9 cellular contexts compared by ENCODE assay signal in the genomic region with DNA sequence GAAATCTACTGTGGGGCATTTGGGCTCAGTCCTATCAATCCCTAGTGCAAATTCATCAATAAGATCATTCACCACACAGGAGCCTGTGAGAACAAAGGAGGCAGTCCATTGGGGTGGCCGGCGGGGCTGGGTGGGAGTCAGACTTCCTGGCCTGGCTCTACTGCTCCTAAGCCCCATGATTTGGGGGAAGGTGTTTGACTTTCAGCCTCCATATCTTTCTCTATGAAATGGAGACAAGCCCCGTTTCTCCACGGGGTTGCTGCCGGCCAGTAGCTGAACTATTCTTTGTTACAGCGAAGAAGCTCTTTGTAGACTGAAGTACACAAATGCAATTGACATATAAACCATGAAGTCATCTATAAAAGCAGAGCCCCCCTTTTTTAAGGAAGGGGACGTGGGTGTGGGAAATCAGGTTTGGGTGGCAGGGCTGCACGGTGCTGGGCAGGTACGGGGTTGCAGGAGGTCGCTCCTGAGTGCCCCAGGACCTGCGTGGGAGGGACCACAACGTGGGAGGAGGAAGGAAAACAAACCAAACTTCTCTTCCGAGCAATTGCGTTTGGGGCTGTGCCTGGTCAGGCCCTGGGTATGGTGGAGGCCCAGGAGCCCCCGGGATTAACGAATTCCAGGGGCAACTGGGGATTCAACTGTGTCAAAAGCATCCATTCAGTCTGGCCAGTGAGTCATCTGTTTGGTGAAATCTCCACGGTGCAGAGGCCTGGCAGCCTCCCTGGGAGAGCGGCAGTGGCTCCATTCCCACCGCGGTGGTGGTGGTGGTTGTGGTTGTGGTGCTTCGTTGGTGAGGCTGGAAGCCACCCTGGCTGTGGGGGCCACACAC. TPM values are rescaled to one million over a fixed set of nuclear protein-coding genes. Genes with fewer than 3 reads are reported as not detected.
DNase-seq lines count a peak whose midpoint lies in the region; ATAC-seq and TF ChIP-seq lines count a peak whose summit lies in the region.
"Had no signal": no experiment of that assay in that cellular context is flagged by ENCODE, and none has a peak within 500 bp of the region (broad histone marks: within the 10 kb centered on the region; RNA-seq: fewer than 3 reads in every experiment).

No MANE protein-coding gene starts in this region.

- H3K4me3 Mint-ChIP-seq in immature natural killer cell = peak overlapping the region; percentile 26 to 80 (median 64)
- H3K4me3 Mint-ChIP-seq in stimulated activated naive B cell treated with anti-CD40 and anti-IgM and Interleukin-4, amounts not matched to agents 10 μg/mL and 1 μg/mL and 100 μg/mL, for 72 hours = peak overlapping the region; percentile 39 to 70

- H3K9me2 ChIP-seq in Loucy (replicated peaks; ENCODE audit: low read depth, low read length) = no peaks in the 10 kb centered on the region

- H4K20me1 ChIP-seq in Loucy (ENCODE audit: insufficient read depth, low read length, poor library complexity, severe bottlenecking) = no peaks in the 10 kb centered on the region

- H2AFZ ChIP-seq in Loucy (ENCODE audit: low read length) = peak overlapping the region; percentile 36; the same call in 1 of the 2 replicates

- peak overlapping the region; percentile 47 for H3K4me3 ChIP-seq in Loucy (ENCODE audit: low read length, poor library complexity, severe bottlenecking)
- H3K4me3 ChIP-seq: thyroid gland had no signal

- H3F3A ChIP-seq in Loucy (ENCODE audit: low read depth) = no peaks in the 10 kb centered on the region

- no peak for ATAC-seq in stimulated activated naive B cell treated with anti-CD40 and anti-IgM and Interleukin-4, amounts not matched to agents 10 μg/mL and 1 μg/mL and 100 μg/mL, for 72 hours (replicated peaks)

- H3K27me3 ChIP-seq in Loucy (ENCODE audit: insufficient read depth, low read length, poor library complexity, severe bottlenecking) = no peaks in the 10 kb centered on the region
- H3K27me3 ChIP-seq: thyroid gland had no signal

- H3K9me3 ChIP-seq in Loucy (ENCODE audit: insufficient read depth, low read depth, low read length) = no peaks in the 10 kb centered on the region
- H3K9me3 ChIP-seq: thyroid gland had no signal

- H3K4me1 Mint-ChIP-seq in immature natural killer cell = peaks cover 23 to 30% of the 10 kb centered on the region in 2 donors
- peaks cover 22 to 23% of the 10 kb centered on the region in 2 donors for H3K4me1 Mint-ChIP-seq in stimulated activated naive B cell treated with anti-CD40 and anti-IgM and Interleukin-4, amounts not matched to agents 10 μg/mL and 1 μg/mL and 100 μg/mL, for 72 hours

- H3K27ac Mint-ChIP-seq in immature natural killer cell = peak overlapping the region in 4 of 6 donors; percentile 29 to 72 (median 44)
- peak overlapping the region; percentile 79 for H3K27ac Mint-ChIP-seq in stimulated activated naive B cell treated with anti-CD40 and anti-IgM and Interleukin-4, amounts not matched to agents 10 μg/mL and 1 μg/mL and 100 μg/mL, for 72 hours

- TF ChIP-seq CTCF in Loucy (conservative IDR thresholded peaks at IDR 0.05; ENCODE audit: low read length) = no peak

- peak overlapping the region; percentile 71 for H3K4me2 ChIP-seq in Loucy (ENCODE audit: low read depth, low read length, poor library complexity, severe bottlenecking)

- no peaks in the 10 kb centered on the region for H3K36me3 ChIP-seq in Loucy (ENCODE audit: insufficient read depth, low read length)
- H3K36me3 ChIP-seq: thyroid gland had no signal

- H3K9ac ChIP-seq in Loucy (ENCODE audit: low read depth, low read length, poor library complexity, severe bottlenecking) = peak overlapping the region; percentile 76

- H3K79me2 ChIP-seq in Loucy (ENCODE audit: insufficient read depth, low read length) = no peaks in the 10 kb centered on the region

- no peaks in the 10 kb centered on the region for H3K9me3 Mint-ChIP-seq in immature natural killer cell
- peaks cover 0 to 2% of the 10 kb centered on the region in 2 donors for H3K9me3 Mint-ChIP-seq in stimulated activated naive B cell treated with anti-CD40 and anti-IgM and Interleukin-4, amounts not matched to agents 10 μg/mL and 1 μg/mL and 100 μg/mL, for 72 hours

- peaks cover 2 to 4% (median 3%) of the 10 kb centered on the region in 3 donors for H3K27me3 Mint-ChIP-seq in immature natural killer cell (ENCODE audit: low read depth in 3 of 3)
- no peaks in the 10 kb centered on the region for H3K27me3 Mint-ChIP-seq in stimulated activated naive B cell treated with anti-CD40 and anti-IgM and Interleukin-4, amounts not matched to agents 10 μg/mL and 1 μg/mL and 100 μg/mL, for 72 hours

- no peaks in the 10 kb centered on the region for H3K36me3 Mint-ChIP-seq in immature natural killer cell
- no peaks in the 10 kb centered on the region for H3K36me3 Mint-ChIP-seq in stimulated activated naive B cell treated with anti-CD40 and anti-IgM and Interleukin-4, amounts not matched to agents 10 μg/mL and 1 μg/mL and 100 μg/mL, for 72 hours

- DNase-seq in activated T-helper 1 cell treated with Interleukin-2 at 50 U/mL for 16 hours (ENCODE audit: low read depth) (peak; percentile 29), immature natural killer cell (peak in 2 of 3 donors; percentile 29 to 30), HT-29 (ENCODE audit: low spot score) (no peak), NCI-H2196 (lab: John Stamatoyannopoulos, UW; ENCODE audit: unreplicated experiment) (no peak), NCI-H446 (lab: John Stamatoyannopoulos, UW) (no peak)
- no peak for DNase-seq in stimulated activated naive B cell treated with anti-CD40 and anti-IgM and Interleukin-4, amounts not matched to agents 10 μg/mL and 1 μg/mL and 100 μg/mL, for 72 hours
- no peak for DNase-seq in effector CD8-positive, alpha-beta T cell (lab: John Stamatoyannopoulos, UW)

- peaks cover 27% of the 10 kb centered on the region for H3K4me1 ChIP-seq in Loucy (ENCODE audit: insufficient read depth, low read length, poor library complexity, severe bottlenecking)

RNA-seq across cellular contexts. Expression of gene FBLN7, which starts 18.2 kb away (rescaled TPM):
- polyA plus RNA-seq in immature natural killer cell = not detected
- total RNA-seq in HT-29 (2014; rRNA removed; shearing (Covaris generic)) = 0.03 and 0.05 TPM in 2 replicates

Comparison
In these comparisons a context has a peak if more than half of its experiments do, and no peak if none do; other contexts are left out.
1. DNase-seq: peak in activated T-helper 1 cell treated with Interleukin-2 at 50 U/mL for 16 hours (single experiment) and immature natural killer cell (2 of 3); none in stimulated activated naive B cell treated with anti-CD40 and anti-IgM and Interleukin-4, amounts not matched to agents 10 μg/mL and 1 μg/mL and 100 μg/mL, for 72 hours (single experiment), effector CD8-positive, alpha-beta T cell (single experiment), HT-29 (single experiment), NCI-H2196 (single experiment) and NCI-H446 (0 of 2).